ENCODE assay signal across 26 cellular contexts in the genomic region with DNA sequence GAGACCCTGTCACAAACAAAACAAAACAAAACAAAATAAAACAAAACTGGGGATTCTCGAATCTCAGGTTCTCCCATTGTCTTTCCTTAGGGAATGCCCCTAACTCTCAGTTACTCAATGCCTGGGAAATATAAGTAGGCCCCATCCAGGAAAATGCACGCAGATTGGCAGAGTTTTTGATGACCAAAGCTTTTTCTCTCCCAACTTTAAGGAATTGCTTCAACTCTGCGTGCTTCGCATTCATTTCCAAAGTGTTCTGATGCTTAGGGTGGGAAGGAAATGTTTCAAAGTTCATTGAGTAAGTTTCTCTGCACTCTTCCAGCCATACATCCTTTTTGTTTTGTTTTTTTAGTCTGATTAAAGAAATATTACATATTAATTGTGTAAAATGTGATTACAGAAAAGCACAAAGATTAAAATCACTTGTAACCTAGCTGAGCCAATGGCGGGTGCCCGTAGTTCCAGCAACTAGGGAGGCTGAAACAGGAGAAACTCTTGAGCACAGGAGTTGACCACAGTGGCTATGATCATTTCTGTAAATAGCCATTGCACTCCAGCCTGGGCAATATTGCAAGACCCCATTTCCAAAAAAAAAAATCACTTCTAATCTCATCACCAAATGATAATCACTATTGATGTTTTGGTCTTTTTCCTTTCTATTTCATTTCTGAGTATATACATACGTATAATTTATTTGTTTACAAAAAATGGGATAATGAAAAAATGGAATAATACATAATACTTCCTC.
"Had no signal": no experiment of that assay in that cellular context is flagged by ENCODE, and none has a peak within 500 bp of the region (broad histone marks: within the 10 kb centered on the region; RNA-seq: fewer than 3 reads in every experiment).

No MANE protein-coding gene starts in this region.

- ATAC-seq: activated CD4-positive, alpha-beta T cell treated with anti-CD3 and anti-CD28 coated beads for 36 hours; activated T-helper 17 cell treated with anti-CD3 and anti-CD28 coated beads, Interleukin-2, amount 50 U/mL, for 72 hours; Panc1; T-helper 17 cell had no signal

- H3K4me3 ChIP-seq: cardiac muscle cell had no signal

- DNase-seq: activated CD4-positive, alpha-beta memory T cell treated with anti-CD3 and anti-CD28 coated beads, Interleukin-2, amount 10 ng/mL, durations not matched to agents 7 days and 5 days; activated CD4-positive, alpha-beta T cell treated with anti-CD3 and anti-CD28 coated beads for 36 hours; activated CD4-positive, alpha-beta T cell treated with anti-CD3 and anti-CD28 coated beads, Interleukin-2, amount 50 U/mL, for 1 hour; activated gamma-delta T cell; activated naive CD4-positive, alpha-beta T cell treated with anti-CD3 and anti-CD28 coated beads for 36 hours; activated T-cell treated with anti-CD3 and anti-CD28 coated beads for 4 hours; activated T-cell treated with anti-CD3 and anti-CD28 coated beads, Interleukin-2, amount 50 U/mL, for 48 hours; brain microvascular endothelial cell; KG1; NCI-H1092; NCI-H1417; NCI-H2029; NCI-H2107; NCI-H2171 treated with DMSO at 0.1 percent for 48 hours; NCI-H345; NCI-H510A; NCI-H526 treated with DMSO at 0.1 percent for 48 hours; NK-92 treated with Interleukin-12 subunit alpha and Interleukin-12 subunit beta, amount 100 ng/mL, for 24 hours; OCI-M1; SIG-M5; T-helper 17 cell; T1000 had no signal

- H3K36me3 ChIP-seq: brain microvascular endothelial cell, cardiac muscle cell had no signal

- H3K27me3 ChIP-seq: brain microvascular endothelial cell, cardiac muscle cell had no signal

- H3K27ac ChIP-seq: cardiac muscle cell, VCaP had no signal
